Comparison of ENCODE assay signal across 7 cellular contexts in genomic region chr3:178226094-178226493, GRCh38.
"Had no signal": no experiment of that assay in that cellular context is flagged by ENCODE, and none has a peak within 500 bp of the region (broad histone marks: within the 10 kb centered on the region; RNA-seq: fewer than 3 reads in every experiment).

No MANE protein-coding gene starts in this region.

- FAIRE-seq: HepG2, HTR-8/SVneo had no signal

- H3K27ac ChIP-seq: HL-60, KMS-11 had no signal

- ATAC-seq: HepG2 had no signal

- H3K4me2 ChIP-seq: KMS-11 had no signal

- DNase-seq: IMR-90, KBM-7, KG1 had no signal

- H3K9ac ChIP-seq: KMS-11 had no signal
